ENCODE assay signal across 32 cellular contexts in genomic region chr17:74792586-74792985, GRCh38. TPM values are rescaled to one million over a fixed set of nuclear protein-coding genes. Genes with fewer than 3 reads are reported as not detected.
"Had no signal": no experiment of that assay in that cellular context is flagged by ENCODE, and none has a peak within 500 bp of the region (broad histone marks: within the 10 kb centered on the region; RNA-seq: fewer than 3 reads in every experiment).

No MANE protein-coding gene starts in this region.

- H3K36me3 ChIP-seq: colonic mucosa had no signal

- FAIRE-seq: colon, endometrium, endothelial cell of umbilical vein, frontal cortex had no signal

- H3K27me3 Mint-ChIP-seq: dendritic cell treated with granulocyte-macrophage colony-stimulating factor and Interleukin-4, amounts not matched to agents 40 ng/mL and 50 ng/mL, for 4 days; effector memory CD8-positive, alpha-beta T cell had no signal

- H3K4me3 ChIP-seq: colonic mucosa, coronary artery, dorsolateral prefrontal cortex, esophagus muscularis mucosa, esophagus squamous epithelium, gastrocnemius medialis, gastroesophageal sphincter, heart left ventricle, heart right ventricle had no signal

- H3K9me3 ChIP-seq: colonic mucosa, esophagus muscularis mucosa, esophagus squamous epithelium, gastrocnemius medialis, gastroesophageal sphincter, heart left ventricle, heart right ventricle had no signal

- H3K4me3 Mint-ChIP-seq: dendritic cell treated with granulocyte-macrophage colony-stimulating factor and Interleukin-4, amounts not matched to agents 40 ng/mL and 50 ng/mL, for 4 days; effector memory CD8-positive, alpha-beta T cell; endodermal cell had no signal

- H3K27me3 ChIP-seq: colonic mucosa, dorsolateral prefrontal cortex, esophagus muscularis mucosa, esophagus squamous epithelium, foreskin keratinocyte, gastrocnemius medialis, gastroesophageal sphincter, heart left ventricle, heart right ventricle had no signal

- DNase-seq: colonic mucosa; cortex of kidney; dermis blood vessel endothelial cell; dorsolateral prefrontal cortex; effector CD4-positive, alpha-beta T cell; effector CD8-positive, alpha-beta T cell; effector memory CD4-positive, alpha-beta T cell; effector memory CD8-positive, alpha-beta T cell; endodermal cell; erythroblast; esophagus squamous epithelium; foreskin fibroblast; foreskin keratinocyte; foreskin melanocyte; gastrocnemius medialis; glutamatergic neuron; head of caudate nucleus; heart left ventricle; heart right ventricle had no signal

- H3K27ac Mint-ChIP-seq: dendritic cell treated with granulocyte-macrophage colony-stimulating factor and Interleukin-4, amounts not matched to agents 40 ng/mL and 50 ng/mL, for 4 days; effector memory CD8-positive, alpha-beta T cell; endodermal cell had no signal

- H3K4me1 ChIP-seq: colonic mucosa, gastrocnemius medialis had no signal

- ATAC-seq: effector memory CD8-positive, alpha-beta T cell; esophagus mucosa; foreskin keratinocyte; gastrocnemius medialis; gastroesophageal sphincter; heart left ventricle; heart right ventricle had no signal

- H3K27ac ChIP-seq: colonic mucosa, coronary artery, dorsolateral prefrontal cortex, epithelial cell of prostate, esophagus muscularis mucosa, esophagus squamous epithelium, foreskin keratinocyte, gastrocnemius medialis, gastroesophageal sphincter, heart left ventricle, heart right ventricle had no signal

- H3K9me3 Mint-ChIP-seq: dendritic cell treated with granulocyte-macrophage colony-stimulating factor and Interleukin-4, amounts not matched to agents 40 ng/mL and 50 ng/mL, for 4 days; effector memory CD8-positive, alpha-beta T cell; endodermal cell had no signal

RNA-seq across cellular contexts. Expression of gene RAB37, which starts 55.5 kb away (rescaled TPM):
- total RNA-seq: endothelial cell of umbilical vein, epithelial cell of proximal tubule, fibroblast of villous mesenchyme, foreskin keratinocyte, glomerular endothelial cell had no signal
- polyA plus RNA-seq: foreskin keratinocyte had no signal
